In genomic region chr9:35666547-35666946, GRCh38 we compare ENCODE assay signal across 33 cellular contexts. TPM values are rescaled to one million over a fixed set of nuclear protein-coding genes. Genes with fewer than 3 reads are reported as not detected.
A peak's percentile ranks its signal among the peaks of the same experiment; 100 is the strongest.
DNase-seq lines count a peak whose midpoint lies in the region; ATAC-seq, FAIRE-seq and TF ChIP-seq lines count a peak whose summit lies in the region.
"Had no signal": no experiment of that assay in that cellular context is flagged by ENCODE, and none has a peak within 500 bp of the region (broad histone marks: within the 10 kb centered on the region; RNA-seq: fewer than 3 reads in every experiment).

No MANE protein-coding gene starts in this region.

- no peak overlapping the region for H3K27ac ChIP-seq in GM12878 (ENCODE audit: control insufficient read depth, insufficient read depth)
- H3K27ac ChIP-seq: cardiac muscle cell, coronary artery, thyroid gland had no signal

- TF ChIP-seq CTCF in GM12878 (IDR thresholded peaks at IDR 0.05 in 2 of 3, conservative IDR thresholded peaks at IDR 0.05 in 1 of 3; ENCODE audit: control insufficient read depth in 2 of 3, extremely low read depth in 1 of 3, insufficient read depth in 1 of 3, low read depth in 3 of 3, low read length in 3 of 3) = no peak

- peak overlapping the region; percentile 12 for H3K27ac Mint-ChIP-seq in activated naive CD4-positive, alpha-beta T cell treated with anti-CD3 and anti-CD28 coated beads, Interleukin-2, amount 10 ng/mL, durations not matched to agents 7 days and 5 days
- no peak overlapping the region for H3K27ac Mint-ChIP-seq in activated naive CD4-positive, alpha-beta T cell treated with anti-CD3 and anti-CD28 coated beads, Interleukin-2, amount 50 U/mL, for 72 hours
- peak overlapping the region; percentile 75 for H3K27ac Mint-ChIP-seq in stimulated activated naive B cell treated with anti-CD40 and anti-IgM and Interleukin-4, amounts not matched to agents 10 μg/mL and 1 μg/mL and 100 μg/mL, for 72 hours
- H3K27ac Mint-ChIP-seq: activated CD8-positive, alpha-beta memory T cell treated with anti-CD3 and anti-CD28 coated beads, Interleukin-2, amount 10 ng/mL, durations not matched to agents 7 days and 5 days had no signal

- SMC1A ChIA-PET in GM12878 (lab: Charles Lee; ENCODE audit: uncharacterized antibody, unreplicated experiment) = interaction anchor here (0.6 to 12.5 kb wide), 4 partner anchors 9 to 63 kb away, joined by 3 to 145 read pairs (median 3); partner anchors contain the start of genes CREB3, RMRP and TLN1

- POLR2A ChIA-PET in GM12878 (lab: Charles Lee) = interaction anchor here (0.7 to 10.8 kb wide), 6 partner anchors 9 to 148 kb away, joined by 3 to 163 read pairs (median 4); partner anchors contain the start of genes CREB3 and TLN1

- peaks cover 48% of the 10 kb centered on the region for H3K4me1 Mint-ChIP-seq in activated naive CD4-positive, alpha-beta T cell treated with anti-CD3 and anti-CD28 coated beads, Interleukin-2, amount 10 ng/mL, durations not matched to agents 7 days and 5 days
- peaks cover 34 to 52% of the 10 kb centered on the region in 2 donors for H3K4me1 Mint-ChIP-seq in stimulated activated naive B cell treated with anti-CD40 and anti-IgM and Interleukin-4, amounts not matched to agents 10 μg/mL and 1 μg/mL and 100 μg/mL, for 72 hours

- ATAC-seq in activated naive CD4-positive, alpha-beta T cell treated with anti-CD3 and anti-CD28 coated beads, Interleukin-2, amount 50 U/mL, for 72 hours = no peak
- ATAC-seq in GM12878 = no peak
- ATAC-seq in stimulated activated naive B cell treated with anti-CD40 and anti-IgM and Interleukin-4, amounts not matched to agents 10 μg/mL and 1 μg/mL and 100 μg/mL, for 72 hours (replicated peaks) = peak; percentile 69 to 70
- no peak for ATAC-seq in HG03095 (IDR thresholded peaks at IDR 0.05; ENCODE audit: unreplicated experiment)
- ATAC-seq: activated CD8-positive, alpha-beta memory T cell treated with anti-CD3 and anti-CD28 coated beads, Interleukin-2, amount 10 ng/mL, durations not matched to agents 7 days and 5 days; left ventricle myocardium superior; naive thymus-derived CD8-positive, alpha-beta T cell; stimulated activated naive CD8-positive, alpha-beta T cell treated with anti-CD3 and anti-CD28 coated beads, Interleukin-15, amount 100 ng/mL, for 72 hours had no signal

- CTCF ChIA-PET in activated naive CD4-positive, alpha-beta T cell treated with anti-CD3 and anti-CD28 coated beads, Interleukin-2, amount 10 ng/mL, durations not matched to agents 7 days and 5 days (lab: Charles Lee) = interaction anchor here (1.1 to 13.6 kb wide), 5 partner anchors 9 to 56 kb away, joined by 3 to 96 read pairs (median 27); partner anchors contain the start of genes CCDC107 and RMRP
- CTCF ChIA-PET in GM12878 (lab: Yijun Ruan, JAX) = interaction anchor here (1.6 to 13.5 kb wide), 4 partner anchors 18 to 62 kb away, joined by 4 to 227 read pairs (median 150); partner anchors contain the start of genes CREB3, SIT1, TESK1 and TLN1

- in situ Hi-C loops in GM12878 (cut with MboI) = loop anchor here (5.0 kb wide), 1 partner anchor 56 kb away; no protein-coding TSS in a partner anchor

- BruUV-seq in GM12878 (replicated peaks; lab: Mats Ljungman, UMichigan) = no TSS peak

- TF ChIP-seq EP300 in GM12878 (IDR thresholded peaks at IDR 0.05; ENCODE audit: borderline replicate concordance in 1 of 2, control insufficient read depth in 1 of 2, low read depth in 2 of 2, low read length in 2 of 2) = no peak

- no peak for TF ChIP-seq POLR2A in GM12878 (IDR thresholded peaks at IDR 0.05; ENCODE audit: low read depth, low read length)

- no peaks in the 10 kb centered on the region for H4K20me1 ChIP-seq in GM12878 (ENCODE audit: control insufficient read depth, insufficient read depth)

- peaks cover 2% of the 10 kb centered on the region for H3K9me3 Mint-ChIP-seq in activated naive CD4-positive, alpha-beta T cell treated with anti-CD3 and anti-CD28 coated beads, Interleukin-2, amount 10 ng/mL, durations not matched to agents 7 days and 5 days
- H3K9me3 Mint-ChIP-seq in activated naive CD4-positive, alpha-beta T cell treated with anti-CD3 and anti-CD28 coated beads, Interleukin-2, amount 50 U/mL, for 72 hours = peaks cover 0 to 10% of the 10 kb centered on the region in 2 donors
- peaks cover 0 to 2% of the 10 kb centered on the region in 2 donors for H3K9me3 Mint-ChIP-seq in stimulated activated naive B cell treated with anti-CD40 and anti-IgM and Interleukin-4, amounts not matched to agents 10 μg/mL and 1 μg/mL and 100 μg/mL, for 72 hours
- H3K9me3 Mint-ChIP-seq: naive thymus-derived CD8-positive, alpha-beta T cell had no signal

- RAD21 ChIA-PET in GM12878 (lab: Charles Lee; ENCODE audit: unreplicated experiment) = interaction anchor here (0.8 to 9.7 kb wide), 5 partner anchors 9 to 63 kb away, joined by 3 to 95 read pairs (median 20); partner anchors contain the start of genes CCDC107, RMRP and SIT1

- intact Hi-C loops in GM12878 (cut with micrococcal nuclease; ENCODE audit: unreplicated experiment) (no loop called here), posterior vena cava (cut with DNase I) (loop anchor here in 1 of 2 donors (10.0 kb wide), 1 partner anchor 148 kb away; the partner anchor contains the start of genes HINT2 and SPAG8)

- no peaks in the 10 kb centered on the region for H3K27me3 ChIP-seq in GM12878 (replicated peaks in 1 of 2; ENCODE audit: control insufficient read depth in 2 of 2, insufficient read depth in 2 of 2, low read length in 1 of 2)
- H3K27me3 ChIP-seq: cardiac muscle cell, thyroid gland had no signal

- H2AFZ ChIP-seq in GM12878 (ENCODE audit: control insufficient read depth, low read depth, low read length) = no peak overlapping the region

- H3K4me2 ChIP-seq in GM12878 (ENCODE audit: control insufficient read depth, insufficient read depth) = no peak overlapping the region

- no peak for FAIRE-seq in GM12878 (lab: Jason Lieb, UNC)
- FAIRE-seq: GM19239, keratinocyte had no signal

- no peak for TF ChIP-seq RAD21 in GM12878 (IDR thresholded peaks at IDR 0.05; ENCODE audit: insufficient read depth, low read depth, low read length)

- H3K36me3 ChIP-seq in GM12878 (ENCODE audit: control insufficient read depth in 2 of 2, insufficient read depth in 2 of 2, low read length in 1 of 2) = peaks cover 3 to 4% of the 10 kb centered on the region in 2 experiments; a peak in 2 of 4 replicates
- H3K36me3 ChIP-seq: cardiac muscle cell, thyroid gland had no signal

- no peak overlapping the region for H3K9ac ChIP-seq in GM12878 (ENCODE audit: control insufficient read depth, insufficient read depth, low read length)

- H3K4me3 ChIP-seq in GM12878 = no peak overlapping the region
- H3K4me3 ChIP-seq: cardiac muscle cell, coronary artery, thyroid gland had no signal

- H3K4me3 Mint-ChIP-seq in activated naive CD4-positive, alpha-beta T cell treated with anti-CD3 and anti-CD28 coated beads, Interleukin-2, amount 10 ng/mL, durations not matched to agents 7 days and 5 days = peak overlapping the region; percentile 87
- H3K4me3 Mint-ChIP-seq in stimulated activated naive B cell treated with anti-CD40 and anti-IgM and Interleukin-4, amounts not matched to agents 10 μg/mL and 1 μg/mL and 100 μg/mL, for 72 hours = no peak overlapping the region

- no peaks in the 10 kb centered on the region for H3K9me3 ChIP-seq in GM12878 (replicated peaks; ENCODE audit: control insufficient read depth, insufficient read depth, low read length)
- H3K9me3 ChIP-seq: thyroid gland had no signal

- WGBS in GM12878 (ENCODE audit: insufficient coverage, insufficient replicate concordance, low lambda C conversion rate, missing lambda C conversion rate) = 22% methylated on average over 5 of the region's 5 CpGs

- H3K79me2 ChIP-seq in GM12878 (ENCODE audit: control insufficient read depth, insufficient read depth, low read length) = peaks cover 22% of the 10 kb centered on the region

- H3K36me3 Mint-ChIP-seq in activated naive CD4-positive, alpha-beta T cell treated with anti-CD3 and anti-CD28 coated beads, Interleukin-2, amount 10 ng/mL, durations not matched to agents 7 days and 5 days = peaks cover 12% of the 10 kb centered on the region
- H3K36me3 Mint-ChIP-seq in activated naive CD4-positive, alpha-beta T cell treated with anti-CD3 and anti-CD28 coated beads, Interleukin-2, amount 50 U/mL, for 72 hours = peaks cover 16 to 22% of the 10 kb centered on the region in 2 donors
- H3K36me3 Mint-ChIP-seq in stimulated activated naive B cell treated with anti-CD40 and anti-IgM and Interleukin-4, amounts not matched to agents 10 μg/mL and 1 μg/mL and 100 μg/mL, for 72 hours = peaks cover 2 to 10% of the 10 kb centered on the region in 2 donors

- peaks cover 27% of the 10 kb centered on the region for H3K4me1 ChIP-seq in GM12878 (ENCODE audit: control insufficient read depth, insufficient read depth, low read length)

- H3K27me3 Mint-ChIP-seq in activated naive CD4-positive, alpha-beta T cell treated with anti-CD3 and anti-CD28 coated beads, Interleukin-2, amount 10 ng/mL, durations not matched to agents 7 days and 5 days = no peaks in the 10 kb centered on the region
- H3K27me3 Mint-ChIP-seq in stimulated activated naive B cell treated with anti-CD40 and anti-IgM and Interleukin-4, amounts not matched to agents 10 μg/mL and 1 μg/mL and 100 μg/mL, for 72 hours = no peaks in the 10 kb centered on the region
- H3K27me3 Mint-ChIP-seq: activated CD8-positive, alpha-beta memory T cell treated with anti-CD3 and anti-CD28 coated beads, Interleukin-2, amount 10 ng/mL, durations not matched to agents 7 days and 5 days; stimulated activated naive CD8-positive, alpha-beta T cell treated with anti-CD3 and anti-CD28 coated beads, Interleukin-15, amount 100 ng/mL, for 72 hours had no signal

- no peak for DNase-seq in activated naive CD4-positive, alpha-beta T cell treated with anti-CD3 and anti-CD28 coated beads, Interleukin-2, amount 10 ng/mL, durations not matched to agents 7 days and 5 days
- DNase-seq in activated naive CD4-positive, alpha-beta T cell treated with anti-CD3 and anti-CD28 coated beads, Interleukin-2, amount 50 U/mL, for 72 hours (ENCODE audit: low spot score in 2 of 2) = no peak
- no peak for DNase-seq in GM12878 (ENCODE audit: low read depth, low spot score)
- DNase-seq in stimulated activated naive B cell treated with anti-CD40 and anti-IgM and Interleukin-4, amounts not matched to agents 10 μg/mL and 1 μg/mL and 100 μg/mL, for 72 hours = no peak
- no peak for DNase-seq in posterior vena cava (ENCODE audit: low spot score)
- DNase-seq: activated CD4-positive, alpha-beta T cell treated with anti-CD3 and anti-CD28 coated beads for 48 hours; activated CD8-positive, alpha-beta memory T cell treated with anti-CD3 and anti-CD28 coated beads, Interleukin-2, amount 10 ng/mL, durations not matched to agents 7 days and 5 days; activated naive CD4-positive, alpha-beta T cell treated with anti-CD3 and anti-CD28 coated beads, Interleukin-2, amount 50 U/mL, for 16 hours; activated T-cell treated with anti-CD3 and anti-CD28 coated beads, Interleukin-2, amount 50 U/mL, for 48 hours; aorta; DMS153; effector memory CD4-positive, alpha-beta T cell; H7; head of caudate nucleus; left ventricle myocardium superior; midbrain; naive thymus-derived CD8-positive, alpha-beta T cell; NCI-H1105; NCI-H1930; NCI-H526; NK-92 treated with Interleukin-12 subunit alpha and Interleukin-12 subunit beta, amount 100 ng/mL, for 24 hours; SHP77 treated with DMSO at 0.1 percent for 48 hours; stimulated activated naive CD8-positive, alpha-beta T cell treated with anti-CD3 and anti-CD28 coated beads, Interleukin-15, amount 100 ng/mL, for 72 hours had no signal

RNA-seq across cellular contexts. Expression of gene ARHGEF39, which starts 1.6 kb away (rescaled TPM):
- total RNA-seq in activated naive CD4-positive, alpha-beta T cell treated with anti-CD3 and anti-CD28 coated beads, Interleukin-2, amount 50 U/mL, for 72 hours = 10 to 100 TPM; 21.6 to 22.8 TPM
- total RNA-seq in GM12878 (2013; cell fraction: nucleolus; rRNA removed) = 9.9 and 10.8 TPM in 2 replicates
- 6.6 and 7.6 TPM in 2 replicates for total RNA-seq in GM12878 (2014; rRNA removed)
- 8.0 and 8.2 TPM in 2 replicates for total RNA-seq in GM12878 (2014; rRNA removed; fragmentation: Illumina TruSeq; extraction: Trizol)
- total RNA-seq in GM12878 (2021) = 12.4 and 14.1 TPM in 2 replicates
- polyA plus RNA-seq in GM12878 (2011; ENCODE audit: low read depth) = 16.4 TPM
- 10.8 and 12.3 TPM in 2 replicates for polyA plus RNA-seq in GM12878 (2011; rRNA removed)
- 13.5 and 13.9 TPM in 2 replicates for polyA plus RNA-seq in GM12878 (2011; cell fraction: cytosol; rRNA removed)
- 25.2 and 38.3 TPM in 2 replicates for polyA plus RNA-seq in GM12878 (2011; cell fraction: nucleus; rRNA removed)
- 4.5 and 7.6 TPM in 2 replicates for polyA plus RNA-seq in GM12878 (2012)
- polyA plus RNA-seq in GM12878 (2014; fragmentation: Illumina TruSeq; extraction: Trizol) = 12.4 and 15.2 TPM in 2 replicates
- polyA plus RNA-seq in GM12878 (2014; fragmentation: Nextera tagmentation; extraction: Ambion mirVana) = 1 to 10 TPM; 2.0 to 5.0 TPM
- 14.8 TPM in 2 replicates for polyA plus RNA-seq in GM12878 (2014; rRNA removed)
- polyA plus RNA-seq in GM12878 (2016; fragmentation: Nextera tagmentation; extraction: Ambion mirVana) = 10 to 100 TPM; 25.3 to 28.9 TPM
- polyA minus RNA-seq in GM12878 (2011; rRNA and poly(A)+ RNA removed) = 14.3 and 15.0 TPM in 2 replicates
- polyA minus RNA-seq in GM12878 (2011; cell fraction: cytosol; rRNA and poly(A)+ RNA removed) = 5.8 and 6.3 TPM in 2 replicates
- 27.9 and 30.0 TPM in 2 replicates for polyA minus RNA-seq in GM12878 (2011; cell fraction: nucleus; rRNA and poly(A)+ RNA removed)
- total RNA-seq in posterior vena cava = under 1 TPM; 0.29 to 0.46 TPM

RNA-seq across cellular contexts. Expression of gene CA9, which starts 7.2 kb away (rescaled TPM):
- 1 to 10 TPM in 1 of 2 donors, under 1 TPM in 1; 0.73 to 1.1 TPM for total RNA-seq in activated naive CD4-positive, alpha-beta T cell treated with anti-CD3 and anti-CD28 coated beads, Interleukin-2, amount 50 U/mL, for 72 hours
- total RNA-seq in GM12878 (2013; cell fraction: nucleolus; rRNA removed) = 1.7 and 3.2 TPM in 2 replicates
- total RNA-seq in GM12878 (2014; rRNA removed) (2.7 and 5.8 TPM in 2 replicates), GM12878 (2014; rRNA removed; fragmentation: Illumina TruSeq; extraction: Trizol) (0.89 and 1.3 TPM in 2 replicates), GM12878 (2021) (4.0 TPM in 2 replicates), posterior vena cava (1 to 10 TPM in 1 of 2 donors, not detected in 1; 1.2 TPM)
- polyA plus RNA-seq in GM12878 (2011; ENCODE audit: low read depth) = 3.7 TPM
- polyA plus RNA-seq in GM12878 (2011; rRNA removed) (4.7 and 6.6 TPM in 2 replicates), GM12878 (2014; fragmentation: Illumina TruSeq; extraction: Trizol) (0.68 and 1.2 TPM in 2 replicates), GM12878 (2014; fragmentation: Nextera tagmentation; extraction: Ambion mirVana) (1 to 10 TPM in 1 of 2 experiments, under 1 TPM in 1; 0.79 to 1.2 TPM), GM12878 (2014; rRNA removed) (1.2 and 2.6 TPM in 2 replicates), GM12878 (2016; fragmentation: Nextera tagmentation; extraction: Ambion mirVana) (under 1 TPM; 0.53 to 0.74 TPM)
- polyA plus RNA-seq in GM12878 (2011; cell fraction: cytosol; rRNA removed) = 4.1 and 7.5 TPM in 2 replicates
- 2.9 and 8.5 TPM in 2 replicates for polyA plus RNA-seq in GM12878 (2011; cell fraction: nucleus; rRNA removed)
- polyA plus RNA-seq in GM12878 (2012) = 3.2 and 5.9 TPM in 2 replicates
- polyA minus RNA-seq in GM12878 (2011; rRNA and poly(A)+ RNA removed) = 1.8 and 3.1 TPM in 2 replicates
- 3.3 and 4.8 TPM in 2 replicates for polyA minus RNA-seq in GM12878 (2011; cell fraction: cytosol; rRNA and poly(A)+ RNA removed)
- 0.48 and 0.60 TPM in 2 replicates for polyA minus RNA-seq in GM12878 (2011; cell fraction: nucleus; rRNA and poly(A)+ RNA removed)
- total RNA-seq: A172; epithelial cell of proximal tubule; G401; H7; naive thymus-derived CD8-positive, alpha-beta T cell; osteoblast; thyroid gland had no signal
- polyA plus RNA-seq: naive thymus-derived CD8-positive, alpha-beta T cell had no signal

RNA-seq across cellular contexts. Expression of gene CCDC107, which starts 8.5 kb away (rescaled TPM):
- 10 to 100 TPM; 10.2 to 24.4 TPM for total RNA-seq in activated naive CD4-positive, alpha-beta T cell treated with anti-CD3 and anti-CD28 coated beads, Interleukin-2, amount 50 U/mL, for 72 hours
- 6.3 and 7.0 TPM in 2 replicates for total RNA-seq in GM12878 (2013; cell fraction: nucleolus; rRNA removed)
- total RNA-seq in GM12878 (2014; rRNA removed) = 9.4 and 13.2 TPM in 2 replicates
- 6.2 and 6.3 TPM in 2 replicates for total RNA-seq in GM12878 (2014; rRNA removed; fragmentation: Illumina TruSeq; extraction: Trizol)
- 10.6 and 11.8 TPM in 2 replicates for total RNA-seq in GM12878 (2021)
- 4.9 TPM for polyA plus RNA-seq in GM12878 (2011; ENCODE audit: low read depth)
- polyA plus RNA-seq in GM12878 (2011; rRNA removed) = 8.6 and 10.5 TPM in 2 replicates
- 8.7 and 13.0 TPM in 2 replicates for polyA plus RNA-seq in GM12878 (2011; cell fraction: cytosol; rRNA removed)
- 9.3 and 11.8 TPM in 2 replicates for polyA plus RNA-seq in GM12878 (2011; cell fraction: nucleus; rRNA removed)
- 11.4 and 12.6 TPM in 2 replicates for polyA plus RNA-seq in GM12878 (2012)
- polyA plus RNA-seq in GM12878 (2014; fragmentation: Illumina TruSeq; extraction: Trizol) = 5.9 and 6.7 TPM in 2 replicates
- under 1 TPM; 0.19 to 0.90 TPM for polyA plus RNA-seq in GM12878 (2014; fragmentation: Nextera tagmentation; extraction: Ambion mirVana)
- 14.3 and 16.0 TPM in 2 replicates for polyA plus RNA-seq in GM12878 (2014; rRNA removed)
- 10 to 100 TPM; 15.6 to 18.3 TPM for polyA plus RNA-seq in GM12878 (2016; fragmentation: Nextera tagmentation; extraction: Ambion mirVana)
- polyA minus RNA-seq in GM12878 (2011; rRNA and poly(A)+ RNA removed) = 3.4 and 6.7 TPM in 2 replicates
- polyA minus RNA-seq in GM12878 (2011; cell fraction: cytosol; rRNA and poly(A)+ RNA removed) = 2.3 and 3.1 TPM in 2 replicates
- 2.8 and 4.1 TPM in 2 replicates for polyA minus RNA-seq in GM12878 (2011; cell fraction: nucleus; rRNA and poly(A)+ RNA removed)
- total RNA-seq in posterior vena cava = 10 to 100 TPM; 54.6 to 60.3 TPM

RNA-seq across cellular contexts. Expression of gene RMRP, which starts 8.7 kb away (rescaled TPM):
- total RNA-seq in activated naive CD4-positive, alpha-beta T cell treated with anti-CD3 and anti-CD28 coated beads, Interleukin-2, amount 50 U/mL, for 72 hours = 1,000 to 10,000 TPM; 3,566 to 7,483 TPM
- 15,728 and 37,247 TPM in 2 replicates for total RNA-seq in GM12878 (2013; cell fraction: nucleolus; rRNA removed)
- total RNA-seq in GM12878 (2014; rRNA removed) (34,892 and 42,450 TPM in 2 replicates), GM12878 (2014; rRNA removed; fragmentation: Illumina TruSeq; extraction: Trizol) (6,746 and 12,076 TPM in 2 replicates), GM12878 (2021) (18,533 and 18,901 TPM in 2 replicates), posterior vena cava (over 10,000 TPM; 18,238 to 21,166 TPM)
- not detected for polyA plus RNA-seq in GM12878 (2011; ENCODE audit: low read depth)
- polyA plus RNA-seq in GM12878 (2011; rRNA removed) (3.8 and 12.0 TPM in 2 replicates), GM12878 (2014; fragmentation: Illumina TruSeq; extraction: Trizol) (not detected in 2 replicates), GM12878 (2014; fragmentation: Nextera tagmentation; extraction: Ambion mirVana) (not detected), GM12878 (2014; rRNA removed) (760 and 1,065 TPM in 2 replicates), GM12878 (2016; fragmentation: Nextera tagmentation; extraction: Ambion mirVana) (10 to 100 TPM in 1 of 2 experiments, not detected in 1; 13.3 TPM)
- 152 TPM in 1 of 2 replicates, not detected in the other for polyA plus RNA-seq in GM12878 (2011; cell fraction: cytosol; rRNA removed)
- polyA plus RNA-seq in GM12878 (2011; cell fraction: nucleus; rRNA removed) = 4,598 and 4,771 TPM in 2 replicates
- 62.9 TPM in 1 of 2 replicates, not detected in the other for polyA plus RNA-seq in GM12878 (2012)
- 9,902 and 51,214 TPM in 2 replicates for polyA minus RNA-seq in GM12878 (2011; rRNA and poly(A)+ RNA removed)
- 10,750 and 21,317 TPM in 2 replicates for polyA minus RNA-seq in GM12878 (2011; cell fraction: cytosol; rRNA and poly(A)+ RNA removed)
- 140,969 and 152,974 TPM in 2 replicates for polyA minus RNA-seq in GM12878 (2011; cell fraction: nucleus; rRNA and poly(A)+ RNA removed)
- polyA plus RNA-seq: aorta, cardiac muscle cell had no signal

RNA-seq across cellular contexts. Expression of gene SIT1, which starts 15.8 kb away (rescaled TPM):
- total RNA-seq in activated naive CD4-positive, alpha-beta T cell treated with anti-CD3 and anti-CD28 coated beads, Interleukin-2, amount 50 U/mL, for 72 hours = 100 to 1,000 TPM in 1 of 2 donors, 10 to 100 TPM in 1; 67.8 to 122 TPM
- 31.5 and 33.0 TPM in 2 replicates for total RNA-seq in GM12878 (2013; cell fraction: nucleolus; rRNA removed)
- 115 and 119 TPM in 2 replicates for total RNA-seq in GM12878 (2014; rRNA removed)
- total RNA-seq in GM12878 (2014; rRNA removed; fragmentation: Illumina TruSeq; extraction: Trizol) = 55.0 and 55.6 TPM in 2 replicates
- total RNA-seq in GM12878 (2021) = 83.3 and 84.9 TPM in 2 replicates
- 38.2 TPM for polyA plus RNA-seq in GM12878 (2011; ENCODE audit: low read depth)
- polyA plus RNA-seq in GM12878 (2011; rRNA removed) = 20.1 and 29.1 TPM in 2 replicates
- 42.7 and 45.9 TPM in 2 replicates for polyA plus RNA-seq in GM12878 (2011; cell fraction: cytosol; rRNA removed)
- polyA plus RNA-seq in GM12878 (2011; cell fraction: nucleus; rRNA removed) = 16.1 and 23.4 TPM in 2 replicates
- 88.6 and 91.7 TPM in 2 replicates for polyA plus RNA-seq in GM12878 (2012)
- 26.3 and 44.9 TPM in 2 replicates for polyA plus RNA-seq in GM12878 (2014; fragmentation: Illumina TruSeq; extraction: Trizol)
- polyA plus RNA-seq in GM12878 (2014; fragmentation: Nextera tagmentation; extraction: Ambion mirVana) = 10 to 100 TPM in 1 of 2 experiments, under 1 TPM in 1; 0.97 to 12.1 TPM
- polyA plus RNA-seq in GM12878 (2014; rRNA removed) = 137 and 147 TPM in 2 replicates
- polyA plus RNA-seq in GM12878 (2016; fragmentation: Nextera tagmentation; extraction: Ambion mirVana) = 10 to 100 TPM; 63.8 to 77.8 TPM
- 5.4 and 16.1 TPM in 2 replicates for polyA minus RNA-seq in GM12878 (2011; rRNA and poly(A)+ RNA removed)
- polyA minus RNA-seq in GM12878 (2011; cell fraction: cytosol; rRNA and poly(A)+ RNA removed) = 3.6 and 8.9 TPM in 2 replicates
- 4.1 and 5.0 TPM in 2 replicates for polyA minus RNA-seq in GM12878 (2011; cell fraction: nucleus; rRNA and poly(A)+ RNA removed)
- under 1 TPM; 0.24 to 0.56 TPM for total RNA-seq in posterior vena cava
- total RNA-seq: A172, cardiac muscle cell, epithelial cell of proximal tubule, G401 had no signal
- polyA plus RNA-seq: keratinocyte had no signal

Comparison
In these comparisons a context has a peak if more than half of its experiments do, and no peak if none do; other contexts are left out.
1. H3K27ac Mint-ChIP-seq: peak in activated naive CD4-positive, alpha-beta T cell treated with anti-CD3 and anti-CD28 coated beads, Interleukin-2, amount 10 ng/mL, durations not matched to agents 7 days and 5 days (single experiment) and stimulated activated naive B cell treated with anti-CD40 and anti-IgM and Interleukin-4, amounts not matched to agents 10 μg/mL and 1 μg/mL and 100 μg/mL, for 72 hours (single experiment); none in activated naive CD4-positive, alpha-beta T cell treated with anti-CD3 and anti-CD28 coated beads, Interleukin-2, amount 50 U/mL, for 72 hours (0 of 2).
2. ATAC-seq: peak in stimulated activated naive B cell treated with anti-CD40 and anti-IgM and Interleukin-4, amounts not matched to agents 10 μg/mL and 1 μg/mL and 100 μg/mL, for 72 hours (2 of 2); none in activated naive CD4-positive, alpha-beta T cell treated with anti-CD3 and anti-CD28 coated beads, Interleukin-2, amount 50 U/mL, for 72 hours (0 of 2), GM12878 (single experiment) and HG03095 (single experiment).
3. RNA of gene ARHGEF39, which starts 1.6 kb away (total RNA-seq): 21.6 to 22.8 TPM in activated naive CD4-positive, alpha-beta T cell treated with anti-CD3 and anti-CD28 coated beads, Interleukin-2, amount 50 U/mL, for 72 hours and 6.6 to 14.1 TPM in GM12878; 0.29 to 0.46 TPM in posterior vena cava; every median in the first group is over 4 times any median in the second.